In genomic region chrX:116726806-116727205, GRCh38 we compare ENCODE assay signal across 20 cellular contexts.
DNase-seq lines count a peak whose midpoint lies in the region; ATAC-seq, FAIRE-seq and TF ChIP-seq lines count a peak whose summit lies in the region.
"Had no signal": no experiment of that assay in that cellular context is flagged by ENCODE, and none has a peak within 500 bp of the region (broad histone marks: within the 10 kb centered on the region; RNA-seq: fewer than 3 reads in every experiment).

No MANE protein-coding gene starts in this region.

- peaks cover 21% of the 10 kb centered on the region for H3K9me3 ChIP-seq in HUES6 (ENCODE audit: control insufficient read depth, insufficient read depth, low read depth, low read length)
- H3K9me3 ChIP-seq in endodermal cell (ENCODE audit: control insufficient read depth, low read length) = no peaks in the 10 kb centered on the region
- H3K9me3 ChIP-seq in kidney (ENCODE audit: control insufficient read depth in 1 of 2, low read length in 2 of 2) = no peaks in the 10 kb centered on the region

- H3K9me3 Mint-ChIP-seq in GM23338 (peaks cover 31% of the 10 kb centered on the region), endodermal cell (peaks cover 32% of the 10 kb centered on the region)
- peaks cover 16% of the 10 kb centered on the region for H3K9me3 Mint-ChIP-seq in stimulated activated memory B cell treated with anti-CD40 and anti-IgM and Interleukin-4, amounts not matched to agents 10 μg/mL and 1 μg/mL and 100 μg/mL, for 72 hours
- H3K9me3 Mint-ChIP-seq: CD4-positive, alpha-beta T cell had no signal

- H3K27me3 Mint-ChIP-seq in GM23338 (ENCODE audit: insufficient read depth, low read depth, poor library complexity) = peaks cover 5% of the 10 kb centered on the region
- H3K27me3 Mint-ChIP-seq in endodermal cell (ENCODE audit: insufficient read depth) = no peaks in the 10 kb centered on the region
- H3K27me3 Mint-ChIP-seq in stimulated activated memory B cell treated with anti-CD40 and anti-IgM and Interleukin-4, amounts not matched to agents 10 μg/mL and 1 μg/mL and 100 μg/mL, for 72 hours = no peaks in the 10 kb centered on the region
- H3K27me3 Mint-ChIP-seq: B cell; CD4-positive, alpha-beta T cell had no signal

- H3K4me1 ChIP-seq in GM23338 (ENCODE audit: insufficient read depth) (no peaks in the 10 kb centered on the region), HUES6 (ENCODE audit: control insufficient read depth, insufficient read depth, low read length) (peaks cover 10% of the 10 kb centered on the region), endodermal cell (ENCODE audit: control insufficient read depth, insufficient read depth, low read length) (no peaks in the 10 kb centered on the region), kidney (ENCODE audit: control insufficient read depth in 1 of 2, insufficient read depth in 1 of 2, low read depth in 1 of 2, low read length in 2 of 2) (no peaks in the 10 kb centered on the region)

- no peaks in the 10 kb centered on the region for H3K9me2 ChIP-seq in GM23338 (ENCODE audit: insufficient read depth)

- TF ChIP-seq CTCF in GM23338 (conservative IDR thresholded peaks at IDR 0.05; ENCODE audit: low read depth in 2 of 2) (no peak), endodermal cell (conservative IDR thresholded peaks at IDR 0.05) (no peak), kidney (IDR thresholded peaks at IDR 0.05; ENCODE audit: borderline replicate concordance, extremely low read depth, insufficient read depth) (no peak)

- H2AFZ ChIP-seq in GM23338 = no peak overlapping the region
- H2AFZ ChIP-seq: GM23248 had no signal

- intact Hi-C loops in kidney (cut with DNase I) = no loop called here

- FAIRE-seq in kidney (lab: Jason Lieb, UNC) = no peak
- no peak for FAIRE-seq in urothelium cell line (lab: Jason Lieb, UNC)
- FAIRE-seq: GM12878, GM18507, HTR-8/SVneo had no signal

- DNase-seq in GM23338 (ENCODE audit: low spot score) (peak; percentile 57), endodermal cell (no peak), kidney (peak; percentile 46), urothelium cell line (ENCODE audit: low spot score) (no peak)
- DNase-seq in stimulated activated naive CD4-positive, alpha-beta T cell (lab: John Stamatoyannopoulos, UW) = no peak
- DNase-seq in activated CD4-positive, alpha-beta T cell treated with anti-CD3 and anti-CD28 coated beads, Interleukin-2, amount 50 U/mL, for 4 hours = no peak
- DNase-seq: 8988T; C1 segment of cervical spinal cord; Calu3; CD4-positive, alpha-beta T cell; DMS 273 treated with DMSO at 0.1 percent for 48 hours; GM23248; IMR-90 had no signal

- 86 to 94% methylated on average over 2 to 4 of the region's 4 CpGs for WGBS in endodermal cell (ENCODE audit: insufficient coverage in 1 of 2, insufficient read length in 1 of 2), 2 experiments

- no peaks in the 10 kb centered on the region for H3K27me3 ChIP-seq in GM23338 (ENCODE audit: insufficient read depth)
- H3K27me3 ChIP-seq in HUES6 (ENCODE audit: control insufficient read depth, insufficient read depth, low read length) = no peaks in the 10 kb centered on the region; the same call in 1 of the 2 replicates
- no peaks in the 10 kb centered on the region for H3K27me3 ChIP-seq in endodermal cell (ENCODE audit: control insufficient read depth, insufficient read depth, low read length, poor library complexity, severe bottlenecking)

- H3K36me3 Mint-ChIP-seq in GM23338 (ENCODE audit: low read depth) = peaks cover 33% of the 10 kb centered on the region
- peaks cover 30% of the 10 kb centered on the region for H3K36me3 Mint-ChIP-seq in endodermal cell (ENCODE audit: low read depth)
- no peaks in the 10 kb centered on the region for H3K36me3 Mint-ChIP-seq in stimulated activated memory B cell treated with anti-CD40 and anti-IgM and Interleukin-4, amounts not matched to agents 10 μg/mL and 1 μg/mL and 100 μg/mL, for 72 hours

- no peak overlapping the region for H3K4me3 ChIP-seq in GM23338
- H3K4me3 ChIP-seq in HUES6 (ENCODE audit: low read depth, low read length) = peak overlapping the region; percentile 20; the same call in 1 of the 2 replicates
- no peak overlapping the region for H3K4me3 ChIP-seq in endodermal cell (ENCODE audit: low read length)
- no peak overlapping the region for H3K4me3 ChIP-seq in kidney (ENCODE audit: low read length in 2 of 2)
- H3K4me3 ChIP-seq: GM12878, GM23248 had no signal

- no peaks in the 10 kb centered on the region for H4K20me1 ChIP-seq in GM23338 (replicated peaks; ENCODE audit: insufficient read depth)

- H3K4me2 ChIP-seq in GM23338 = no peak overlapping the region

- H3K36me3 ChIP-seq in GM23338 (ENCODE audit: insufficient read depth) = no peaks in the 10 kb centered on the region
- H3K36me3 ChIP-seq in HUES6 (ENCODE audit: control insufficient read depth, insufficient read depth, low read length) = peaks cover 5% of the 10 kb centered on the region
- no peaks in the 10 kb centered on the region for H3K36me3 ChIP-seq in endodermal cell (ENCODE audit: control insufficient read depth, insufficient read depth, low read length)
- H3K36me3 ChIP-seq in kidney (ENCODE audit: control insufficient read depth in 1 of 2, insufficient read depth in 2 of 2, low read length in 2 of 2) = no peaks in the 10 kb centered on the region

- peak; percentile 57 for ATAC-seq in GM23338
- no peak for ATAC-seq in stimulated activated memory B cell treated with anti-CD40 and anti-IgM and Interleukin-4, amounts not matched to agents 10 μg/mL and 1 μg/mL and 100 μg/mL, for 72 hours
- ATAC-seq: GM12878, HCT116 had no signal

- H3K27ac Mint-ChIP-seq in GM23338 (peak overlapping the region; percentile 74; the same call in 1 of the 2 replicates), endodermal cell (peak overlapping the region; percentile 59)
- H3K27ac Mint-ChIP-seq in stimulated activated memory B cell treated with anti-CD40 and anti-IgM and Interleukin-4, amounts not matched to agents 10 μg/mL and 1 μg/mL and 100 μg/mL, for 72 hours = no peak overlapping the region
- H3K27ac Mint-ChIP-seq: B cell; CD4-positive, alpha-beta T cell had no signal

- no peaks in the 10 kb centered on the region for H3K79me2 ChIP-seq in GM23338 (replicated peaks; ENCODE audit: insufficient read depth)

- no peaks in the 10 kb centered on the region for H3F3A ChIP-seq in GM23338 (replicated peaks; ENCODE audit: low read depth)

- H3K4me3 Mint-ChIP-seq in GM23338 = no peak overlapping the region
- H3K4me3 Mint-ChIP-seq in endodermal cell = no peak overlapping the region
- H3K4me3 Mint-ChIP-seq in stimulated activated memory B cell treated with anti-CD40 and anti-IgM and Interleukin-4, amounts not matched to agents 10 μg/mL and 1 μg/mL and 100 μg/mL, for 72 hours = no peak overlapping the region
- H3K4me3 Mint-ChIP-seq: B cell; CD4-positive, alpha-beta T cell had no signal

- H3K4me1 Mint-ChIP-seq in GM23338 = peaks cover 5% of the 10 kb centered on the region; the same call in 2 of the 3 replicates
- no peaks in the 10 kb centered on the region for H3K4me1 Mint-ChIP-seq in endodermal cell
- no peaks in the 10 kb centered on the region for H3K4me1 Mint-ChIP-seq in stimulated activated memory B cell treated with anti-CD40 and anti-IgM and Interleukin-4, amounts not matched to agents 10 μg/mL and 1 μg/mL and 100 μg/mL, for 72 hours
- H3K4me1 Mint-ChIP-seq: B cell had no signal

- peak overlapping the region; percentile 55; the same call in 1 of the 2 replicates for H3K27ac ChIP-seq in GM23338 (ENCODE audit: low read depth)
- H3K27ac ChIP-seq in HUES6 (ENCODE audit: low read depth, low read length) = peak overlapping the region; percentile 94
- H3K27ac ChIP-seq in endodermal cell (ENCODE audit: low read depth, low read length) = no peak overlapping the region
- H3K27ac ChIP-seq in kidney (ENCODE audit: low read depth in 2 of 2, low read length in 2 of 2) = no peak overlapping the region
- H3K27ac ChIP-seq: GM23248 had no signal

- peak overlapping the region; percentile 31 for H3K9ac ChIP-seq in HUES6 (ENCODE audit: low read length)
- no peak overlapping the region for H3K9ac ChIP-seq in endodermal cell (ENCODE audit: extremely low read depth, low read length, poor library complexity, severe bottlenecking)
- no peak overlapping the region for H3K9ac ChIP-seq in kidney (ENCODE audit: low read length in 2 of 2)
- H3K9ac ChIP-seq: GM23248 had no signal

TF ChIP-seq in GM23338, 12 proteins besides CTCF, POLR2A, EP300 and RAD21 (continues in another document):
- TF ChIP-seq ZNF114 (CRISPR knock-in tag; IDR thresholded peaks at IDR 0.05) (no peak), POLR2AphosphoS5 (IDR thresholded peaks at IDR 0.05; ENCODE audit: low read depth) (no peak), ETS1 (IDR thresholded peaks at IDR 0.05) (no peak), CREB1 (CRISPR knock-in tag; IDR thresholded peaks at IDR 0.05; ENCODE audit: low read depth) (no peak), JUNB (IDR thresholded peaks at IDR 0.05; ENCODE audit: unreplicated experiment) (no peak), STAT1 (IDR thresholded peaks at IDR 0.05; ENCODE audit: unreplicated experiment) (no peak)

Comparison
In these comparisons a context has a peak if more than half of its experiments do, and no peak if none do; other contexts are left out.
1. DNase-seq: peak in GM23338 (single experiment) and kidney (single experiment); none in endodermal cell (single experiment), stimulated activated naive CD4-positive, alpha-beta T cell (0 of 6), urothelium cell line (single experiment) and activated CD4-positive, alpha-beta T cell treated with anti-CD3 and anti-CD28 coated beads, Interleukin-2, amount 50 U/mL, for 4 hours (0 of 2).
2. H3K27ac ChIP-seq: peak in GM23338 (single experiment) and HUES6 (single experiment); none in endodermal cell (single experiment) and kidney (0 of 2).